Comparison of ENCODE assay signal across 8 cellular contexts in genomic region chr15:34987623-34987981, GRCh38. TPM values are rescaled to one million over a fixed set of nuclear protein-coding genes. Genes with fewer than 3 reads are reported as not detected.
DNase-seq lines count a peak whose midpoint lies in the region; TF ChIP-seq lines count a peak whose summit lies in the region.

No MANE protein-coding gene starts in this region.

- H3K9ac ChIP-seq in Loucy (ENCODE audit: low read depth, low read length, poor library complexity, severe bottlenecking): peak overlapping the region; percentile 94

- H3K9me3 ChIP-seq in Loucy (ENCODE audit: insufficient read depth, low read depth, low read length): no peaks in the 10 kb centered on the region
- no peaks in the 10 kb centered on the region for H3K9me3 ChIP-seq in effector memory CD4-positive, alpha-beta T cell (ENCODE audit: control insufficient read depth, low read length)

- H3K27me3 Mint-ChIP-seq in nephron progenitor cell (ENCODE audit: low read depth, poor library complexity): peaks cover 17% of the 10 kb centered on the region

- peak; percentile 29 for DNase-seq in GM10266 (ENCODE audit: extremely low spot score)
- no peak for DNase-seq in effector memory CD4-positive, alpha-beta T cell
- peak; percentile 15 for DNase-seq in nephron progenitor cell
- no peak for DNase-seq in H4 (ENCODE audit: low spot score)
- no peak for DNase-seq in NCI-H1436 (lab: John Stamatoyannopoulos, UW)
- DNase-seq in COLO668 (lab: John Stamatoyannopoulos, UW; ENCODE audit: unreplicated experiment): no peak
- DNase-seq in T-helper 9 cell: no peak

- H3F3A ChIP-seq in Loucy (ENCODE audit: low read depth): no peaks in the 10 kb centered on the region

- H3K4me1 ChIP-seq in Loucy (ENCODE audit: insufficient read depth, low read length, poor library complexity, severe bottlenecking): peaks cover 34% of the 10 kb centered on the region
- H3K4me1 ChIP-seq in effector memory CD4-positive, alpha-beta T cell (ENCODE audit: control insufficient read depth, insufficient read depth, low read length, poor library complexity, severe bottlenecking): peaks cover 15% of the 10 kb centered on the region

- no peaks in the 10 kb centered on the region for H3K9me3 Mint-ChIP-seq in nephron progenitor cell

- peak overlapping the region; percentile 98 for H3K4me3 Mint-ChIP-seq in nephron progenitor cell

- peaks cover 11% of the 10 kb centered on the region for H3K36me3 Mint-ChIP-seq in nephron progenitor cell (ENCODE audit: low read depth)

- H3K27ac ChIP-seq in effector memory CD4-positive, alpha-beta T cell (ENCODE audit: insufficient read depth, low read length, poor library complexity, severe bottlenecking): peak overlapping the region; percentile 94

- no peaks in the 10 kb centered on the region for H3K27me3 ChIP-seq in Loucy (ENCODE audit: insufficient read depth, low read length, poor library complexity, severe bottlenecking)
- no peaks in the 10 kb centered on the region for H3K27me3 ChIP-seq in effector memory CD4-positive, alpha-beta T cell (replicated peaks; ENCODE audit: control insufficient read depth, insufficient read depth, low read length, poor library complexity, severe bottlenecking)

- peak overlapping the region; percentile 95 for H3K4me2 ChIP-seq in Loucy (ENCODE audit: low read depth, low read length, poor library complexity, severe bottlenecking)

- H4K20me1 ChIP-seq in Loucy (ENCODE audit: insufficient read depth, low read length, poor library complexity, severe bottlenecking): peaks cover 34% of the 10 kb centered on the region

- peak overlapping the region; percentile 90 for H2AFZ ChIP-seq in Loucy (ENCODE audit: low read length)

- TF ChIP-seq CTCF in GM10266 (IDR thresholded peaks at IDR 0.05; ENCODE audit: control insufficient read depth, insufficient read depth, low read depth, missing control alignments) (no peak), Loucy (conservative IDR thresholded peaks at IDR 0.05; ENCODE audit: low read length) (no peak), nephron progenitor cell (IDR thresholded peaks at IDR 0.05) (no peak)

- H3K79me2 ChIP-seq in Loucy (ENCODE audit: insufficient read depth, low read length): peaks cover 46% of the 10 kb centered on the region

- H3K4me1 Mint-ChIP-seq in nephron progenitor cell: peaks cover 37% of the 10 kb centered on the region

- peak overlapping the region; percentile 95 for H3K27ac Mint-ChIP-seq in nephron progenitor cell

- no peaks in the 10 kb centered on the region for H3K9me2 ChIP-seq in Loucy (replicated peaks; ENCODE audit: low read depth, low read length)

- peak overlapping the region; percentile 98 for H3K4me3 ChIP-seq in Loucy (ENCODE audit: low read length, poor library complexity, severe bottlenecking)
- H3K4me3 ChIP-seq in effector memory CD4-positive, alpha-beta T cell (ENCODE audit: insufficient read depth, low read depth, low read length, poor library complexity, severe bottlenecking): peak overlapping the region; percentile 91

- H3K36me3 ChIP-seq in Loucy (ENCODE audit: insufficient read depth, low read length): peaks cover 7% of the 10 kb centered on the region; the same call in 1 of the 2 replicates
- H3K36me3 ChIP-seq in effector memory CD4-positive, alpha-beta T cell (ENCODE audit: control insufficient read depth, insufficient read depth, low read length): peaks cover 4% of the 10 kb centered on the region

RNA-seq across cellular contexts. Expression of gene ZNF770, which starts 0.5 kb away (rescaled TPM):
- total RNA-seq in H4 (2014; rRNA removed; shearing (Covaris generic)): 12.7 and 16.4 TPM in 2 replicates

RNA-seq across cellular contexts. Expression of gene AQR, which starts 18.1 kb away (rescaled TPM):
- 13.9 and 25.4 TPM in 2 replicates for total RNA-seq in H4 (2014; rRNA removed; shearing (Covaris generic))

Comparison
In these comparisons a context has a peak if more than half of its experiments do, and no peak if none do; other contexts are left out.
1. DNase-seq: peak in GM10266 (single experiment) and nephron progenitor cell (single experiment); none in effector memory CD4-positive, alpha-beta T cell (0 of 3), H4 (single experiment), NCI-H1436 (single experiment), COLO668 (single experiment) and T-helper 9 cell (single experiment).